In genomic region chr4:8157944-8158709, GRCh38 we compare ENCODE assay signal across 8 cellular contexts. TPM values are rescaled to one million over a fixed set of nuclear protein-coding genes. Genes with fewer than 3 reads are reported as not detected.
DNase-seq lines count a peak whose midpoint lies in the region; ATAC-seq, FAIRE-seq and TF ChIP-seq lines count a peak whose summit lies in the region.

No MANE protein-coding gene starts in this region.

- H3K4me1 Mint-ChIP-seq in activated naive CD4-positive, alpha-beta T cell treated with anti-CD3 and anti-CD28 coated beads, Interleukin-2, amount 10 ng/mL, durations not matched to agents 7 days and 5 days: peaks cover 9% of the 10 kb centered on the region

- H3K4me3 ChIP-seq in K562 (peak overlapping the region; percentile 8; the same call in 1 of the 2 replicates), lower lobe of right lung (peak overlapping the region; percentile 83), urinary bladder (ENCODE audit: low read depth, low read length) (peak overlapping the region; percentile 60)

- H3K27me3 ChIP-seq in K562 (ENCODE audit: control insufficient read depth in 2 of 2, insufficient read depth in 2 of 2, low read length in 2 of 2): peaks cover 21 to 61% of the 10 kb centered on the region in 2 experiments; a peak in 4 of 5 replicates
- peaks cover 12% of the 10 kb centered on the region for H3K27me3 ChIP-seq in lower lobe of right lung (ENCODE audit: low read depth)

- H3K27ac ChIP-seq in K562 (ENCODE audit: extremely low read depth, low read depth, low read length) (no peak overlapping the region), lower lobe of right lung (no peak overlapping the region), urinary bladder (ENCODE audit: low read depth) (no peak overlapping the region)

- no TSS peak for BruUV-seq in K562 (replicated peaks; lab: Mats Ljungman, UMichigan)

- POLR2A ChIA-PET in K562 (lab: Yijun Ruan, JAX): interaction anchor here (0.8 kb wide), 1 partner anchor 18 kb away, joined by 4 read pairs; no protein-coding TSS in a partner anchor

- peak overlapping the region; percentile 41 for H3K4me2 ChIP-seq in K562 (ENCODE audit: insufficient read depth, low read length)

- peak overlapping the region; percentile 83 for H3K4me3 Mint-ChIP-seq in activated naive CD4-positive, alpha-beta T cell treated with anti-CD3 and anti-CD28 coated beads, Interleukin-2, amount 10 ng/mL, durations not matched to agents 7 days and 5 days

- H3K9me1 ChIP-seq in K562 (ENCODE audit: control insufficient read depth, insufficient read depth, low read length): no peaks in the 10 kb centered on the region

- no peak for TF ChIP-seq POLR2A in K562 (conservative IDR thresholded peaks at IDR 0.05)

- peaks cover 6% of the 10 kb centered on the region for H4K20me1 ChIP-seq in K562 (replicated peaks; ENCODE audit: control insufficient read depth, insufficient read depth, low read length)

- no peak overlapping the region for H3K27ac Mint-ChIP-seq in activated naive CD4-positive, alpha-beta T cell treated with anti-CD3 and anti-CD28 coated beads, Interleukin-2, amount 10 ng/mL, durations not matched to agents 7 days and 5 days

- CTCF ChIA-PET in activated naive CD4-positive, alpha-beta T cell treated with anti-CD3 and anti-CD28 coated beads, Interleukin-2, amount 10 ng/mL, durations not matched to agents 7 days and 5 days (lab: Charles Lee): interaction anchor here (0.8 kb wide), 1 partner anchor 67 kb away, joined by 3 read pairs; no protein-coding TSS in a partner anchor
- CTCF ChIA-PET in K562 (lab: Yijun Ruan, JAX; ENCODE audit: low intra/inter-chr PET ratio): no interaction called here

- H3K9me3 ChIP-seq in K562 (replicated peaks; ENCODE audit: control insufficient read depth, insufficient read depth, low read depth, low read length): no peaks in the 10 kb centered on the region
- H3K9me3 ChIP-seq in lower lobe of right lung: no peaks in the 10 kb centered on the region

- in situ Hi-C loops in K562 (cut with MboI): no loop called here

- H3K36me3 ChIP-seq in K562 (ENCODE audit: control insufficient read depth, insufficient read depth, low read length): no peaks in the 10 kb centered on the region
- H3K36me3 ChIP-seq in lower lobe of right lung: no peaks in the 10 kb centered on the region
- no peaks in the 10 kb centered on the region for H3K36me3 ChIP-seq in urinary bladder (ENCODE audit: insufficient read depth)

- no peaks in the 10 kb centered on the region for H3K79me2 ChIP-seq in K562 (ENCODE audit: control insufficient read depth, insufficient read depth, low read length)

- ATAC-seq in K562 (no peak), lower lobe of right lung (peak; percentile 1 to 5), GM18909 (IDR thresholded peaks at IDR 0.05; ENCODE audit: poor library complexity, unreplicated experiment) (no peak)

- peak overlapping the region in 1 of 2 experiments; percentile 64; a peak in 1 of 4 replicates for H3K9ac ChIP-seq in K562 (ENCODE audit: insufficient read depth in 1 of 2, low read depth in 2 of 2, low read length in 2 of 2)

- TF ChIP-seq CTCF in K562 (IDR thresholded peaks at IDR 0.05 in 2 of 3, conservative IDR thresholded peaks at IDR 0.05 in 1 of 3; ENCODE audit: insufficient read depth in 2 of 3, low read depth in 1 of 3, low read length in 3 of 3) (no peak), lower lobe of right lung (IDR thresholded peaks at IDR 0.05) (no peak)

- no peaks in the 10 kb centered on the region for H3K9me3 Mint-ChIP-seq in activated naive CD4-positive, alpha-beta T cell treated with anti-CD3 and anti-CD28 coated beads, Interleukin-2, amount 10 ng/mL, durations not matched to agents 7 days and 5 days

- peak overlapping the region; percentile 76; the same call in 1 of the 2 replicates for H2AFZ ChIP-seq in K562 (ENCODE audit: low read depth, low read length)

- TF ChIP-seq RAD21 in K562 (CRISPR knock-in tag; conservative IDR thresholded peaks at IDR 0.05 in 1 of 2, IDR thresholded peaks at IDR 0.05 in 1 of 2): no peak

- peak; percentile 26 for DNase-seq in activated naive CD4-positive, alpha-beta T cell treated with anti-CD3 and anti-CD28 coated beads, Interleukin-2, amount 10 ng/mL, durations not matched to agents 7 days and 5 days
- no peak for DNase-seq in activated naive CD4-positive, alpha-beta T cell treated with anti-CD3 and anti-CD28 coated beads, Interleukin-2, amount 50 U/mL, for 16 hours
- DNase-seq in K562 (ENCODE audit: extremely low read depth in 1 of 4, low spot score in 3 of 4): no peak
- DNase-seq in lower lobe of right lung: no peak
- no peak for DNase-seq in NCI-H187 treated with DMSO at 0.1 percent for 48 hours (lab: John Stamatoyannopoulos, UW)
- DNase-seq in NCI-H524 treated with DMSO at 0.1 percent for 48 hours (lab: John Stamatoyannopoulos, UW): no peak

- TF ChIP-seq EP300 in K562 (IDR thresholded peaks at IDR 0.05; ENCODE audit: low read length): no peak

- peaks cover 0 to 22% of the 10 kb centered on the region in 2 experiments; a peak in 2 of 5 replicates for H3K4me1 ChIP-seq in K562 (replicated peaks in 1 of 2; ENCODE audit: control insufficient read depth in 2 of 2, insufficient read depth in 2 of 2, low read length in 2 of 2)
- H3K4me1 ChIP-seq in lower lobe of right lung: peaks cover 20% of the 10 kb centered on the region
- H3K4me1 ChIP-seq in urinary bladder (ENCODE audit: insufficient read depth): peaks cover 4% of the 10 kb centered on the region

- intact Hi-C loops in K562 (cut with micrococcal nuclease) (no loop called here), lower lobe of right lung (cut with DNase I) (no loop called here)

- peaks cover 3% of the 10 kb centered on the region for H3K36me3 Mint-ChIP-seq in activated naive CD4-positive, alpha-beta T cell treated with anti-CD3 and anti-CD28 coated beads, Interleukin-2, amount 10 ng/mL, durations not matched to agents 7 days and 5 days

- 39% methylated on average over 35 of the region's 70 CpGs for WGBS in K562 (ENCODE audit: insufficient coverage, low coverage, missing lambda C conversion rate)
- 2% methylated on average over 70 of the region's 70 CpGs for WGBS in urinary bladder

- FAIRE-seq in K562 (lab: Jason Lieb, UNC): no peak

- H3K27me3 Mint-ChIP-seq in activated naive CD4-positive, alpha-beta T cell treated with anti-CD3 and anti-CD28 coated beads, Interleukin-2, amount 10 ng/mL, durations not matched to agents 7 days and 5 days: peaks cover 62% of the 10 kb centered on the region

TF ChIP-seq in K562, 482 proteins besides CTCF, POLR2A, EP300 and RAD21 (continues in another document):
- TF ChIP-seq MTA3 (IDR thresholded peaks at IDR 0.05; ENCODE audit: borderline replicate concordance) (no peak), KLF13 (tag; IDR thresholded peaks at IDR 0.05; ENCODE audit: borderline replicate concordance, low read depth) (no peak), ADNP (tag; IDR thresholded peaks at IDR 0.05) (no peak)

RNA-seq across cellular contexts. Expression of gene ABLIM2, which starts 0.5 kb away (rescaled TPM):
- not detected in 2 replicates for total RNA-seq in K562 (2011; cell fraction: chromatin; rRNA removed; ENCODE audit: low replicate concordance)
- not detected in 2 replicates for total RNA-seq in K562 (2011; cell fraction: nucleolus; rRNA removed)
- total RNA-seq in K562 (2011; cell fraction: nucleoplasm; rRNA removed): not detected in 2 replicates
- total RNA-seq in K562 (2014; rRNA removed) (not detected in 2 replicates), K562 (2014; rRNA removed; fragmentation: Illumina TruSeq; extraction: Trizol) (not detected in 2 replicates), K562 (2015; rRNA removed; fragmentation: Illumina TruSeq; extraction: Trizol) (not detected in 2 replicates), K562 (2021) (not detected in 2 replicates), lower lobe of right lung (5.2 TPM), urinary bladder (1.1 TPM)
- polyA plus RNA-seq in K562 (2011; rRNA removed) (not detected in 2 replicates), K562 (2014; fragmentation: Illumina TruSeq; extraction: Trizol) (not detected in 2 replicates), K562 (2014; fragmentation: Nextera tagmentation; extraction: Ambion mirVana) (not detected), K562 (2014; rRNA removed) (not detected in 2 replicates), urinary bladder (5.9 TPM)
- not detected in 2 replicates for polyA plus RNA-seq in K562 (2011; cell fraction: cytosol; rRNA removed)
- not detected in 2 replicates for polyA plus RNA-seq in K562 (2011; cell fraction: nucleus; rRNA removed)
- polyA plus RNA-seq in K562 (2012): not detected in 2 replicates
- not detected in 2 replicates for polyA minus RNA-seq in K562 (2011; rRNA and poly(A)+ RNA removed)
- polyA minus RNA-seq in K562 (2011; cell fraction: cytosol; rRNA and poly(A)+ RNA removed): not detected in 2 replicates
- not detected in 2 replicates for polyA minus RNA-seq in K562 (2011; cell fraction: nucleus; rRNA and poly(A)+ RNA removed)

RNA-seq across cellular contexts. Expression of gene SH3TC1, which starts 41.0 kb away (rescaled TPM):
- total RNA-seq in K562 (2011; cell fraction: chromatin; rRNA removed; ENCODE audit: low replicate concordance): 3.2 and 16.5 TPM in 2 replicates
- total RNA-seq in K562 (2011; cell fraction: nucleolus; rRNA removed): 8.8 and 11.8 TPM in 2 replicates
- total RNA-seq in K562 (2011; cell fraction: nucleoplasm; rRNA removed): 7.0 TPM in 2 replicates
- total RNA-seq in K562 (2014; rRNA removed) (1.5 and 1.7 TPM in 2 replicates), K562 (2014; rRNA removed; fragmentation: Illumina TruSeq; extraction: Trizol) (0.32 and 0.55 TPM in 2 replicates), K562 (2015; rRNA removed; fragmentation: Illumina TruSeq; extraction: Trizol) (0.41 and 0.51 TPM in 2 replicates), K562 (2021) (1.1 and 2.1 TPM in 2 replicates), lower lobe of right lung (73.1 TPM), urinary bladder (20.5 TPM)
- polyA plus RNA-seq in K562 (2011; rRNA removed) (0.38 and 0.46 TPM in 2 replicates), K562 (2014; fragmentation: Illumina TruSeq; extraction: Trizol) (0.46 and 0.87 TPM in 2 replicates), K562 (2014; fragmentation: Nextera tagmentation; extraction: Ambion mirVana) (under 1 TPM in 1 of 2 experiments, not detected in 1; 0.04 TPM), K562 (2014; rRNA removed) (0.45 and 0.88 TPM in 2 replicates), urinary bladder (17.2 TPM)
- polyA plus RNA-seq in K562 (2011; cell fraction: cytosol; rRNA removed): 0.44 and 0.70 TPM in 2 replicates
- 2.6 and 3.4 TPM in 2 replicates for polyA plus RNA-seq in K562 (2011; cell fraction: nucleus; rRNA removed)
- polyA plus RNA-seq in K562 (2012): 1.2 and 19.6 TPM in 2 replicates
- 0.18 and 0.45 TPM in 2 replicates for polyA minus RNA-seq in K562 (2011; rRNA and poly(A)+ RNA removed)
- polyA minus RNA-seq in K562 (2011; cell fraction: cytosol; rRNA and poly(A)+ RNA removed): 0.48 and 1.6 TPM in 2 replicates
- 3.6 and 4.7 TPM in 2 replicates for polyA minus RNA-seq in K562 (2011; cell fraction: nucleus; rRNA and poly(A)+ RNA removed)

Comparison
In these comparisons a context has a peak if more than half of its experiments do, and no peak if none do; other contexts are left out.
1. ATAC-seq: peak in lower lobe of right lung (2 of 2); none in K562 (single experiment) and GM18909 (single experiment).
2. H3K4me3 ChIP-seq: peak in every context shown above with its lines; median percentile 83 in lower lobe of right lung; 60 in urinary bladder; 8 in K562.